Comparison of ENCODE assay signal across 9 cellular contexts in the genomic region with DNA sequence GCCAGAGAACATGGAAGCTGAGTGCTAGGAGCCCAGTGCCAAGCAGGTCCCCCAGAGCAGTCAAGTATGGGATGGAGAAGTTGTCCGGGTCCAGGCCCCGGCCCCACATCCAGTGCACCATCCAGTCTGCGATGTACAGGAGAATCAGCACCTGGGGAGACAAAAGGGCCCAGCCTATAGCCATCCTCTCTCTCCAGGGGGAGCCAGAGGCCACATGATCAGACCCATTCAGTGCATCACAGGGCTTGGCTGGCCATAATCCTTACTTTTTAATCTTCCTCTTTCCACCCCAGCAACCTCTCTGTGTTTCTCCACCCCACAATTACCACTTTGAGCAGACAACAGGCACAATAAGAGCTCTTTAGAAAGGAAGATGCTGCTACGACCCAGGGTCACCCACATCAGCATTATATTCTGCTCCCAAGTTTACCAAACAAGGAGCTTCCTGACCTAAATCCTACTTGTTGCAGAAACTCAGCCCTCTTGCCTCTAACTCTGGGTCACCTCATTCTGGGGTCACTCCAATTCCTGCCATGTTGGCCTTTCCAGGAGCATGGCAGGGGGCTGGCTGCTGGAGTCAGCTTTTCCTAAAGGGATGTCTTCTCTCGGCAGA. TPM values are rescaled to one million over a fixed set of nuclear protein-coding genes. Genes with fewer than 3 reads are reported as not detected.
A peak's percentile ranks its signal among the peaks of the same experiment; 100 is the strongest.
DNase-seq lines count a peak whose midpoint lies in the region; ATAC-seq and TF ChIP-seq lines count a peak whose summit lies in the region.
"Had no signal": no experiment of that assay in that cellular context is flagged by ENCODE, and none has a peak within 500 bp of the region (broad histone marks: within the 10 kb centered on the region; RNA-seq: fewer than 3 reads in every experiment).

No MANE protein-coding gene starts in this region.

- no peaks in the 10 kb centered on the region for H3K79me2 ChIP-seq in osteoblast (ENCODE audit: insufficient read depth, low read length)

- peaks cover 11% of the 10 kb centered on the region for H3K4me1 Mint-ChIP-seq in activated T-cell treated with anti-CD3 and anti-CD28 coated beads, Interleukin-2, amount 50 U/mL, for 72 hours (ENCODE audit: low read depth)

- no peaks in the 10 kb centered on the region for H3K9me3 Mint-ChIP-seq in activated T-cell treated with anti-CD3 and anti-CD28 coated beads, Interleukin-2, amount 50 U/mL, for 72 hours

- H4K20me1 ChIP-seq in osteoblast (ENCODE audit: insufficient read depth, low read length) = no peaks in the 10 kb centered on the region

- H3K36me3 ChIP-seq in NT2/D1 (ENCODE audit: insufficient read depth, insufficient read length, low read length) = peaks cover 59% of the 10 kb centered on the region
- H3K36me3 ChIP-seq in osteoblast (ENCODE audit: insufficient read depth, low read length) = peaks cover 50% of the 10 kb centered on the region

- peaks cover 0 to 5% of the 10 kb centered on the region in 2 donors for H3K36me3 Mint-ChIP-seq in activated T-cell treated with anti-CD3 and anti-CD28 coated beads, Interleukin-2, amount 50 U/mL, for 72 hours (ENCODE audit: insufficient read depth in 2 of 2)

- H3K9ac ChIP-seq in NT2/D1 (ENCODE audit: insufficient read length, low read depth) = no peak overlapping the region

- no peak overlapping the region for H3K27ac ChIP-seq in osteoblast (ENCODE audit: low read depth, low read length)

- DNase-seq in NCI-H345 (lab: John Stamatoyannopoulos, UW) = peak; percentile 38
- DNase-seq in NCI-H345 treated with DMSO at 0.1 percent for 48 hours (lab: John Stamatoyannopoulos, UW; ENCODE audit: unreplicated experiment) = no peak
- DNase-seq in NT2/D1 (ENCODE audit: low read depth, low spot score) = peak; percentile 55
- peak; percentile 57 to 66 for DNase-seq in activated T-cell treated with anti-CD3 and anti-CD28 coated beads, Interleukin-2, amount 50 U/mL, for 72 hours
- DNase-seq in fibroblast of the aortic adventitia (ENCODE audit: low read depth) = peak; percentile 64
- peak; percentile 93 for DNase-seq in osteoblast (ENCODE audit: insufficient read length, low spot score, missing footprints)

- H3K4me2 ChIP-seq in osteoblast (ENCODE audit: insufficient read depth, low read length) = no peak overlapping the region

- H3K4me3 ChIP-seq in NT2/D1 (ENCODE audit: insufficient read length, low read depth) (no peak overlapping the region), fibroblast of the aortic adventitia (ENCODE audit: low read depth, low read length) (no peak overlapping the region), osteoblast (ENCODE audit: insufficient read depth, low read length) (no peak overlapping the region)

- H3K4me3 Mint-ChIP-seq in activated T-cell treated with anti-CD3 and anti-CD28 coated beads, Interleukin-2, amount 50 U/mL, for 72 hours = no peak overlapping the region

- H3K4me1 ChIP-seq in NT2/D1 (ENCODE audit: insufficient read depth, insufficient read length) (peaks cover 12% of the 10 kb centered on the region), osteoblast (ENCODE audit: insufficient read depth, low read length) (no peaks in the 10 kb centered on the region)

- H2AFZ ChIP-seq in osteoblast (ENCODE audit: low read length) = no peak overlapping the region

- no peak overlapping the region for H3K27ac Mint-ChIP-seq in activated T-cell treated with anti-CD3 and anti-CD28 coated beads, Interleukin-2, amount 50 U/mL, for 72 hours

- H3K27me3 ChIP-seq in NT2/D1 (ENCODE audit: insufficient read depth, insufficient read length) = no peaks in the 10 kb centered on the region
- H3K27me3 ChIP-seq in osteoblast (ENCODE audit: insufficient read depth, low read length) = no peaks in the 10 kb centered on the region

- TF ChIP-seq CTCF in fibroblast of the aortic adventitia (IDR thresholded peaks at IDR 0.05; ENCODE audit: insufficient read depth, low read length) (peak; percentile 87), osteoblast (IDR thresholded peaks at IDR 0.05; ENCODE audit: extremely low read depth, low read depth, low read length) (peak; percentile 86)

- H3K9me3 ChIP-seq in NT2/D1 (ENCODE audit: insufficient read depth, low read length) (no peaks in the 10 kb centered on the region), osteoblast (ENCODE audit: low read depth, low read length) (no peaks in the 10 kb centered on the region)

- no peaks in the 10 kb centered on the region for H3K27me3 Mint-ChIP-seq in activated T-cell treated with anti-CD3 and anti-CD28 coated beads, Interleukin-2, amount 50 U/mL, for 72 hours (ENCODE audit: low read depth)

- ATAC-seq in HG03521 (IDR thresholded peaks at IDR 0.05; ENCODE audit: unreplicated experiment) (peak; percentile 50), HG03175 (IDR thresholded peaks at IDR 0.05; ENCODE audit: unreplicated experiment) (no peak)
- ATAC-seq in activated T-cell treated with anti-CD3 and anti-CD28 coated beads, Interleukin-2, amount 50 U/mL, for 72 hours (replicated peaks in 1 of 2) = peak; percentile 84 to 89

RNA-seq across cellular contexts. Expression of gene RAB29, which starts 16.4 kb away (rescaled TPM):
- 10 to 100 TPM; 41.5 to 60.5 TPM for total RNA-seq in activated T-cell treated with anti-CD3 and anti-CD28 coated beads, Interleukin-2, amount 50 U/mL, for 72 hours
- 13.7 and 28.2 TPM in 2 replicates for total RNA-seq in fibroblast of the aortic adventitia (ENCODE audit: low replicate concordance)
- total RNA-seq in osteoblast = 37.6 and 43.3 TPM in 2 replicates

RNA-seq across cellular contexts. Expression of gene SLC41A1, which starts 21.3 kb away (rescaled TPM):
- 10 to 100 TPM; 23.0 to 23.7 TPM for total RNA-seq in activated T-cell treated with anti-CD3 and anti-CD28 coated beads, Interleukin-2, amount 50 U/mL, for 72 hours
- total RNA-seq in fibroblast of the aortic adventitia (ENCODE audit: low replicate concordance) (20.9 and 27.1 TPM in 2 replicates), osteoblast (28.0 and 29.3 TPM in 2 replicates)

RNA-seq across cellular contexts. Expression of gene NUCKS1, which starts 41.7 kb away (rescaled TPM):
- 100 to 1,000 TPM; 192 to 257 TPM for total RNA-seq in activated T-cell treated with anti-CD3 and anti-CD28 coated beads, Interleukin-2, amount 50 U/mL, for 72 hours
- total RNA-seq in fibroblast of the aortic adventitia (ENCODE audit: low replicate concordance) = 145 and 253 TPM in 2 replicates
- 132 and 140 TPM in 2 replicates for total RNA-seq in osteoblast

RNA-seq across cellular contexts. Expression of gene PM20D1, which starts 58.3 kb away (rescaled TPM):
- total RNA-seq in activated T-cell treated with anti-CD3 and anti-CD28 coated beads, Interleukin-2, amount 50 U/mL, for 72 hours = under 1 TPM; 0.44 to 0.96 TPM
- total RNA-seq in fibroblast of the aortic adventitia (ENCODE audit: low replicate concordance) (not detected in 2 replicates), osteoblast (0.29 TPM in 1 of 2 replicates, not detected in the other)
- total RNA-seq: glomerular endothelial cell had no signal
